ENCODE assay signal across 1 cellular context in genomic region chr19:58543826-58544590, GRCh38.
TF ChIP-seq lines count a peak whose summit lies in the region.

Gene TRIM28 (plus strand): TSS chr19:58544064. CDS start chr19:58544758, 694 bp downstream.

TF ChIP-seq in H1, 55 proteins besides CTCF, POLR2A, EP300 and RAD21 (continued from another document):
- peak; percentile 43; the same call in 1 of the 2 replicates for TF ChIP-seq EGR1 (IDR thresholded peaks at IDR 0.05; ENCODE audit: borderline replicate concordance, low read depth, low read length)
- TF ChIP-seq ASH2L (IDR thresholded peaks at IDR 0.05; ENCODE audit: low read length): peak; percentile 65
- no peak for TF ChIP-seq KDM1A (IDR thresholded peaks at IDR 0.05; ENCODE audit: borderline replicate concordance, low read length)
- no peak for TF ChIP-seq HDAC6 (IDR thresholded peaks at IDR 0.05; ENCODE audit: low read depth, low read length)
- TF ChIP-seq KDM4A (IDR thresholded peaks at IDR 0.05; ENCODE audit: low read depth, low read length, severe bottlenecking): peak; percentile 11
- no peak for TF ChIP-seq ATF3 (IDR thresholded peaks at IDR 0.05; ENCODE audit: insufficient read depth, low read depth, low read length)
- TF ChIP-seq JUND (IDR thresholded peaks at IDR 0.05; ENCODE audit: low read length): no peak
- TF ChIP-seq HDAC2 (IDR thresholded peaks at IDR 0.05; ENCODE audit: borderline replicate concordance in 1 of 2, low read depth in 2 of 2, low read length in 2 of 2): 0 out of 4 replicates have a peak, but pooled peaks of 1 of the 2 experiments have one; percentile 30
- TF ChIP-seq SP4 (IDR thresholded peaks at IDR 0.05; ENCODE audit: low read length): peak; percentile 69; the same call in 1 of the 2 replicates
- no peak for TF ChIP-seq CTBP2 (IDR thresholded peaks at IDR 0.05; ENCODE audit: borderline replicate concordance, insufficient read depth, insufficient read length, low read length)
- TF ChIP-seq POU5F1 (IDR thresholded peaks at IDR 0.05; ENCODE audit: low read depth, low read length): no peak
- TF ChIP-seq ZNF274 (IDR thresholded peaks at IDR 0.05; ENCODE audit: borderline replicate concordance, extremely low read depth, low read length): no peak
- TF ChIP-seq PHF8 (conservative IDR thresholded peaks at IDR 0.05; ENCODE audit: low read depth, low read length): peak; percentile 98
- TF ChIP-seq RFX5 (IDR thresholded peaks at IDR 0.05; ENCODE audit: borderline replicate concordance, low read depth, low read length): no peak
- TF ChIP-seq CHD1 (IDR thresholded peaks at IDR 0.05; ENCODE audit: low read depth, low read length): no peak
- peak; percentile 91 for TF ChIP-seq GTF2F1 (IDR thresholded peaks at IDR 0.05; ENCODE audit: borderline replicate concordance, low read depth, low read length)
- peak; percentile 30; the same call in 1 of the 2 replicates for TF ChIP-seq E2F6 (IDR thresholded peaks at IDR 0.05)
- peak; percentile 94 for TF ChIP-seq TBP (IDR thresholded peaks at IDR 0.05; ENCODE audit: low read depth, low read length)
- TF ChIP-seq TAF7 (optimal IDR thresholded peaks at IDR 0.05; ENCODE audit: borderline replicate concordance, low read depth, low read length): peak; percentile 98
- peak; percentile 96 for TF ChIP-seq POLR2AphosphoS5 (IDR thresholded peaks at IDR 0.05; ENCODE audit: low read depth, low read length)
